15 cellular contexts compared by ENCODE assay signal in genomic region chr1:170306948-170307347, GRCh38.
"Had no signal": no experiment of that assay in that cellular context is flagged by ENCODE, and none has a peak within 500 bp of the region (broad histone marks: within the 10 kb centered on the region; RNA-seq: fewer than 3 reads in every experiment).

No MANE protein-coding gene starts in this region.

- H3K4me3 ChIP-seq: lung, SK-N-MC had no signal

- ATAC-seq: activated CD4-positive, alpha-beta T cell treated with anti-CD3 and anti-CD28 coated beads for 36 hours; activated CD8-positive, alpha-beta T cell treated with anti-CD3 and anti-CD28 coated beads for 36 hours; stimulated activated naive B cell treated with anti-CD40 and anti-IgM and Interleukin-4, amounts not matched to agents 10 μg/mL and 1 μg/mL and 100 μg/mL, for 72 hours had no signal

- H3K9me3 Mint-ChIP-seq: activated CD8-positive, alpha-beta T cell treated with anti-CD3 and anti-CD28 coated beads for 36 hours; central memory CD8-positive, alpha-beta T cell; endodermal cell had no signal

- H3K27ac Mint-ChIP-seq: activated CD4-positive, alpha-beta T cell treated with anti-CD3 and anti-CD28 coated beads for 36 hours; activated CD8-positive, alpha-beta T cell treated with anti-CD3 and anti-CD28 coated beads for 36 hours; endodermal cell; stimulated activated naive B cell treated with anti-CD40 and anti-IgM and Interleukin-4, amounts not matched to agents 10 μg/mL and 1 μg/mL and 100 μg/mL, for 72 hours had no signal

- H3K4me1 Mint-ChIP-seq: activated CD4-positive, alpha-beta T cell treated with anti-CD3 and anti-CD28 coated beads for 36 hours; central memory CD8-positive, alpha-beta T cell; stimulated activated naive B cell treated with anti-CD40 and anti-IgM and Interleukin-4, amounts not matched to agents 10 μg/mL and 1 μg/mL and 100 μg/mL, for 72 hours had no signal

- H3K4me3 Mint-ChIP-seq: activated CD4-positive, alpha-beta T cell treated with anti-CD3 and anti-CD28 coated beads for 36 hours; activated CD8-positive, alpha-beta T cell treated with anti-CD3 and anti-CD28 coated beads for 36 hours; central memory CD8-positive, alpha-beta T cell; endodermal cell; stimulated activated naive B cell treated with anti-CD40 and anti-IgM and Interleukin-4, amounts not matched to agents 10 μg/mL and 1 μg/mL and 100 μg/mL, for 72 hours had no signal

- H3K27me3 Mint-ChIP-seq: stimulated activated naive B cell treated with anti-CD40 and anti-IgM and Interleukin-4, amounts not matched to agents 10 μg/mL and 1 μg/mL and 100 μg/mL, for 72 hours had no signal

- H3K36me3 ChIP-seq: WERI-Rb-1 had no signal

- DNase-seq: activated CD4-positive, alpha-beta T cell treated with anti-CD3 and anti-CD28 coated beads for 36 hours; activated CD8-positive, alpha-beta memory T cell treated with anti-CD3 and anti-CD28 coated beads, Interleukin-2, amount 50 U/mL, for 4 hours; activated CD8-positive, alpha-beta T cell treated with anti-CD3 and anti-CD28 coated beads for 36 hours; dermis blood vessel endothelial cell; endodermal cell; erythroblast; posterior cingulate gyrus; stimulated activated CD4-positive, alpha-beta T cell treated with anti-CD3 and anti-CD28 coated beads, Interleukin-2, amount 100 ng/mL, for 24 hours; stimulated activated naive B cell treated with anti-CD40 and anti-IgM and Interleukin-4, amounts not matched to agents 10 μg/mL and 1 μg/mL and 100 μg/mL, for 72 hours; substantia nigra; T-helper 1 cell; WERI-Rb-1 had no signal

- H3K36me3 Mint-ChIP-seq: stimulated activated naive B cell treated with anti-CD40 and anti-IgM and Interleukin-4, amounts not matched to agents 10 μg/mL and 1 μg/mL and 100 μg/mL, for 72 hours had no signal

- H3K27ac ChIP-seq: SK-N-MC, WERI-Rb-1 had no signal
